Comparison of ENCODE assay signal across 8 cellular contexts in genomic region chr1:183416850-183417690, GRCh38. TPM values are rescaled to one million over a fixed set of nuclear protein-coding genes. Genes with fewer than 3 reads are reported as not detected.
DNase-seq lines count a peak whose midpoint lies in the region; ATAC-seq and TF ChIP-seq lines count a peak whose summit lies in the region.

No MANE protein-coding gene starts in this region.

- no peak overlapping the region for H3K27ac Mint-ChIP-seq in Calu3 (ENCODE audit: unreplicated experiment)

- H3K27me3 ChIP-seq in esophagus muscularis mucosa, result peaks cover 4 to 54% (median 19%) of the 10 kb centered on the region in 4 donors

- DNase-seq in Calu3, result peak; percentile 85
- peak; percentile 72 for DNase-seq in NCI-H1694 treated with DMSO at 0.1 percent for 48 hours (lab: John Stamatoyannopoulos, UW)
- peak; percentile 12 for DNase-seq in activated T-cell treated with anti-CD3 and anti-CD28 coated beads for 24 hours (ENCODE audit: low read depth)
- DNase-seq in esophagus muscularis mucosa (ENCODE audit: extremely low spot score), result no peak
- DNase-seq in middle frontal gyrus (ENCODE audit: extremely low spot score, low spot score), result peak; percentile 47
- DNase-seq in stimulated activated naive CD8-positive, alpha-beta T cell treated with anti-CD3 and anti-CD28 coated beads, Interleukin-15, Interleukin-2, amounts not matched to agents 100 U/mL and 50 U/mL, for 24 hours, result peak; percentile 52
- no peak for DNase-seq in NOMO-1 treated with DMSO at 0.1 percent for 48 hours (lab: John Stamatoyannopoulos, UW; ENCODE audit: unreplicated experiment)
- DNase-seq in HT-29 (ENCODE audit: low spot score), result no peak

- H3K27me3 Mint-ChIP-seq in Calu3 (ENCODE audit: unreplicated experiment), result peaks cover 65% of the 10 kb centered on the region

- H3K4me3 Mint-ChIP-seq in Calu3 (ENCODE audit: low read depth, unreplicated experiment), result peak overlapping the region; percentile 74

- peaks cover 29% of the 10 kb centered on the region for H3K4me1 Mint-ChIP-seq in Calu3 (ENCODE audit: low read depth, unreplicated experiment)

- no peaks in the 10 kb centered on the region for H3K36me3 ChIP-seq in esophagus muscularis mucosa

- no TSS peak for BruUV-seq in Calu3 (replicated peaks; lab: Mats Ljungman, UMichigan)

- no peak for TF ChIP-seq POLR2A in esophagus muscularis mucosa (IDR thresholded peaks at IDR 0.05; ENCODE audit: low read depth)

- H3K9me3 Mint-ChIP-seq in Calu3 (ENCODE audit: low read depth, unreplicated experiment), result no peaks in the 10 kb centered on the region

- TF ChIP-seq EP300 in esophagus muscularis mucosa (IDR thresholded peaks at IDR 0.05), result no peak

- H3K36me3 Mint-ChIP-seq in Calu3 (ENCODE audit: insufficient read depth, unreplicated experiment), result peaks cover 20% of the 10 kb centered on the region

- TF ChIP-seq CTCF in Calu3 (IDR thresholded peaks at IDR 0.05; ENCODE audit: unreplicated experiment) (no peak), esophagus muscularis mucosa (IDR thresholded peaks at IDR 0.05) (peak in 1 of 3 experiments; percentile 32)

- no peaks in the 10 kb centered on the region for H3K9me3 ChIP-seq in esophagus muscularis mucosa

- peaks cover 19 to 24% (median 22%) of the 10 kb centered on the region in 4 donors for H3K4me1 ChIP-seq in esophagus muscularis mucosa

- 5% methylated on average over 39 of the region's 62 CpGs for WGBS in esophagus muscularis mucosa

- H3K27ac ChIP-seq in esophagus muscularis mucosa (replicated peaks in 1 of 4), result no peak overlapping the region

- peak; percentile 49 for ATAC-seq in stimulated activated naive CD8-positive, alpha-beta T cell treated with anti-CD3 and anti-CD28 coated beads, Interleukin-15, Interleukin-2, amounts not matched to agents 100 U/mL and 50 U/mL, for 24 hours

- H3K4me3 ChIP-seq in esophagus muscularis mucosa, result peak overlapping the region; percentile 46 to 56 (median 48)

- CTCF ChIA-PET in Calu3 (lab: Charles Lee), result no interaction called here

- intact Hi-C loops in Calu3 (cut with micrococcal nuclease; ENCODE audit: unreplicated experiment), result no loop called here
- intact Hi-C loops in esophagus muscularis mucosa (cut with DNase I), result no loop called here

RNA-seq across cellular contexts. Expression of gene NMNAT2, which starts 1.1 kb away (rescaled TPM):
- total RNA-seq in Calu3 (2022) (0.26 and 0.78 TPM in 2 replicates), esophagus muscularis mucosa (1 to 10 TPM; 1.7 to 2.8 (median 2.4) TPM)
- total RNA-seq in HT-29 (2014; rRNA removed; shearing (Covaris generic)), result 0.23 TPM in 1 of 2 replicates, not detected in the other

RNA-seq across cellular contexts. Expression of gene SMG7, which starts 55.2 kb away (rescaled TPM):
- total RNA-seq in Calu3 (2022) (96.3 and 103 TPM in 2 replicates), esophagus muscularis mucosa (10 to 100 TPM; 27.7 to 34.7 (median 32.7) TPM)
- 18.3 and 20.7 TPM in 2 replicates for total RNA-seq in HT-29 (2014; rRNA removed; shearing (Covaris generic))

Comparison
In these comparisons a context has a peak if more than half of its experiments do, and no peak if none do; other contexts are left out.
1. DNase-seq: peak in Calu3 (single experiment), NCI-H1694 treated with DMSO at 0.1 percent for 48 hours (single experiment), activated T-cell treated with anti-CD3 and anti-CD28 coated beads for 24 hours (single experiment), middle frontal gyrus (single experiment) and stimulated activated naive CD8-positive, alpha-beta T cell treated with anti-CD3 and anti-CD28 coated beads, Interleukin-15, Interleukin-2, amounts not matched to agents 100 U/mL and 50 U/mL, for 24 hours (single experiment); none in esophagus muscularis mucosa (single experiment), NOMO-1 treated with DMSO at 0.1 percent for 48 hours (single experiment) and HT-29 (single experiment).